ENCODE assay signal across 19 cellular contexts in genomic region chr2:167833294-167833693, GRCh38.
DNase-seq lines count a peak whose midpoint lies in the region; ATAC-seq and TF ChIP-seq lines count a peak whose summit lies in the region.
"Had no signal": no experiment of that assay in that cellular context is flagged by ENCODE, and none has a peak within 500 bp of the region (broad histone marks: within the 10 kb centered on the region; RNA-seq: fewer than 3 reads in every experiment).

No MANE protein-coding gene starts in this region.

- no peak overlapping the region for H3K18ac ChIP-seq in neuronal stem cell (ENCODE audit: low read length)

- H3K4ac ChIP-seq in neuronal stem cell (ENCODE audit: low read length): no peak overlapping the region

- peak overlapping the region; percentile 92 for H3K27ac Mint-ChIP-seq in nephron progenitor cell
- no peak overlapping the region for H3K27ac Mint-ChIP-seq in activated naive CD8-positive, alpha-beta T cell treated with anti-CD3 and anti-CD28 coated beads, Interleukin-2, amount 50 U/mL, for 24 hours
- H3K27ac Mint-ChIP-seq: CD8-positive, alpha-beta memory T cell had no signal

- H2AFZ ChIP-seq in SK-N-SH (ENCODE audit: low read depth) (peak overlapping the region; percentile 35; the same call in 1 of the 2 replicates), neuronal stem cell (ENCODE audit: low read length) (no peak overlapping the region)

- H3K27ac ChIP-seq in SK-N-SH (ENCODE audit: low read depth in 2 of 2, low read length in 1 of 2): peak overlapping the region; percentile 53 to 62
- H3K27ac ChIP-seq in foreskin keratinocyte: no peak overlapping the region
- no peak overlapping the region for H3K27ac ChIP-seq in neuronal stem cell (replicated peaks; ENCODE audit: low read length)
- H3K27ac ChIP-seq: C4-2B had no signal

- H3K36me3 ChIP-seq in SK-N-SH (replicated peaks in 1 of 2; ENCODE audit: control insufficient read depth in 1 of 2, insufficient read depth in 2 of 2, low read length in 1 of 2) (no peaks in the 10 kb centered on the region), mucosa of descending colon (ENCODE audit: low read depth) (no peaks in the 10 kb centered on the region), neuronal stem cell (replicated peaks in 1 of 2; ENCODE audit: control insufficient read depth in 2 of 2, insufficient read depth in 2 of 2, low read length in 2 of 2) (peaks cover 0 to 2% of the 10 kb centered on the region in 2 donors)
- H3K36me3 ChIP-seq: MG63 had no signal

- no peak overlapping the region for H2BK15ac ChIP-seq in neuronal stem cell (ENCODE audit: low read length)

- ATAC-seq in foreskin keratinocyte (peak; percentile 73), mucosa of descending colon (no peak)
- no peak for ATAC-seq in activated naive CD8-positive, alpha-beta T cell treated with anti-CD3 and anti-CD28 coated beads, Interleukin-2, amount 50 U/mL, for 24 hours

- H3K4me3 Mint-ChIP-seq in nephron progenitor cell: no peak overlapping the region
- H3K4me3 Mint-ChIP-seq in activated naive CD8-positive, alpha-beta T cell treated with anti-CD3 and anti-CD28 coated beads, Interleukin-2, amount 50 U/mL, for 24 hours: no peak overlapping the region
- H3K4me3 Mint-ChIP-seq: CD8-positive, alpha-beta memory T cell had no signal

- no peak overlapping the region for H4K91ac ChIP-seq in neuronal stem cell (ENCODE audit: low read depth, low read length, poor library complexity)

- in situ Hi-C loops in ACHN (cut with HindIII; ENCODE audit: low pct_ligation_motif_present, low pct_unique_long_range_greater_than_20kb, low sequenced_read_pairs): no loop called here

- H3K9ac ChIP-seq in SK-N-SH: peak overlapping the region; percentile 2; the same call in 1 of the 2 replicates
- no peak overlapping the region for H3K9ac ChIP-seq in neuronal stem cell (ENCODE audit: low read depth, low read length, poor library complexity)

- POLR2A ChIA-PET in SK-N-SH (lab: Yijun Ruan, JAX): no interaction called here

- no peak overlapping the region for H4K8ac ChIP-seq in neuronal stem cell (ENCODE audit: low read depth, low read length)

- H3K4me2 ChIP-seq in SK-N-SH: peak overlapping the region; percentile 46
- no peak overlapping the region for H3K4me2 ChIP-seq in neuronal stem cell (ENCODE audit: insufficient read depth, low read length, poor library complexity, severe bottlenecking)

- no peak overlapping the region for H2BK12ac ChIP-seq in neuronal stem cell (ENCODE audit: low read length)

- H3K4me3 ChIP-seq in SK-N-SH (ENCODE audit: low read depth in 2 of 2, low read length in 1 of 2) (peak overlapping the region; percentile 12 to 33; a peak in 2 of 4 replicates), mucosa of descending colon (no peak overlapping the region), neuronal stem cell (ENCODE audit: low read length in 2 of 2) (no peak overlapping the region)
- H3K4me3 ChIP-seq: MG63 had no signal

- no peak overlapping the region for H3K23ac ChIP-seq in neuronal stem cell (ENCODE audit: low read depth, low read length, poor library complexity)

- no peak overlapping the region for H2BK120ac ChIP-seq in neuronal stem cell (ENCODE audit: low read depth, low read length)

- CTCF ChIA-PET in SK-N-SH (lab: Yijun Ruan, JAX): interaction anchor here (0.6 kb wide), 1 partner anchor 343 kb away, joined by 3 read pairs; no protein-coding TSS in a partner anchor

- H4K20me1 ChIP-seq in SK-N-SH (ENCODE audit: insufficient read depth): no peaks in the 10 kb centered on the region

- H3K4me1 ChIP-seq in SK-N-SH (ENCODE audit: control insufficient read depth in 1 of 2, insufficient read depth in 2 of 2, low read depth in 1 of 2, low read length in 1 of 2) (peaks cover 0 to 2% of the 10 kb centered on the region in 2 experiments; a peak in 2 of 4 replicates), foreskin keratinocyte (peaks cover 11% of the 10 kb centered on the region), mucosa of descending colon (ENCODE audit: low read depth) (no peaks in the 10 kb centered on the region), neuronal stem cell (ENCODE audit: control insufficient read depth in 2 of 2, insufficient read depth in 1 of 2, low read depth in 1 of 2, low read length in 2 of 2) (no peaks in the 10 kb centered on the region)

- H3K9me2 ChIP-seq in SK-N-SH: no peaks in the 10 kb centered on the region

- H3K4me1 Mint-ChIP-seq in nephron progenitor cell: peaks cover 24% of the 10 kb centered on the region
- no peaks in the 10 kb centered on the region for H3K4me1 Mint-ChIP-seq in activated naive CD8-positive, alpha-beta T cell treated with anti-CD3 and anti-CD28 coated beads, Interleukin-2, amount 50 U/mL, for 24 hours
- H3K4me1 Mint-ChIP-seq: CD8-positive, alpha-beta memory T cell had no signal

- peak in 1 of 2 experiments; percentile 13; a peak in 1 of 4 replicates for TF ChIP-seq EP300 in SK-N-SH (IDR thresholded peaks at IDR 0.05; ENCODE audit: borderline replicate concordance in 1 of 2, low read depth in 1 of 2, low read length in 1 of 2)

- H3K79me1 ChIP-seq in neuronal stem cell (ENCODE audit: low read depth, low read length): no peaks in the 10 kb centered on the region

- peaks cover 19% of the 10 kb centered on the region for H3K9me3 Mint-ChIP-seq in nephron progenitor cell
- no peaks in the 10 kb centered on the region for H3K9me3 Mint-ChIP-seq in activated naive CD8-positive, alpha-beta T cell treated with anti-CD3 and anti-CD28 coated beads, Interleukin-2, amount 50 U/mL, for 24 hours

- TF ChIP-seq RAD21 in SK-N-SH (IDR thresholded peaks at IDR 0.05; ENCODE audit: low read length): no peak

- no peak for TF ChIP-seq CTCF in SK-N-SH (IDR thresholded peaks at IDR 0.05)
- no peak for TF ChIP-seq CTCF in foreskin keratinocyte (conservative IDR thresholded peaks at IDR 0.05)
- no peak for TF ChIP-seq CTCF in nephron progenitor cell (IDR thresholded peaks at IDR 0.05)
- TF ChIP-seq CTCF in mucosa of descending colon (IDR thresholded peaks at IDR 0.05): no peak

- H3K79me2 ChIP-seq in SK-N-SH (ENCODE audit: insufficient read depth): no peaks in the 10 kb centered on the region

- H3F3A ChIP-seq in SK-N-SH (replicated peaks; ENCODE audit: insufficient read depth): peaks cover 5% of the 10 kb centered on the region

- intact Hi-C loops in mucosa of descending colon (cut with DNase I, micrococcal nuclease): no loop called here

- DNase-seq in ACHN (peak; percentile 16), SK-N-SH (no peak), foreskin keratinocyte (no peak), nephron progenitor cell (no peak), mucosa of descending colon (no peak), neuronal stem cell (ENCODE audit: low spot score) (no peak), cortex of kidney (lab: John Stamatoyannopoulos, UW) (no peak)
- no peak for DNase-seq in activated naive CD8-positive, alpha-beta T cell treated with anti-CD3 and anti-CD28 coated beads, Interleukin-2, amount 50 U/mL, for 24 hours
- DNase-seq: 8988T; CD8-positive, alpha-beta memory T cell; GF-D8; MG63; NCI-H1417; NCI-H1694 treated with DMSO at 0.1 percent for 48 hours; NCI-H2081 treated with DMSO at 0.1 percent for 48 hours; NCI-H446; RPMI8226; SHP77 had no signal

- no peak overlapping the region for H3K14ac ChIP-seq in neuronal stem cell (ENCODE audit: low read length)

- no peak overlapping the region for H2BK5ac ChIP-seq in neuronal stem cell (ENCODE audit: low read length)

- H3K27me3 ChIP-seq in SK-N-SH (ENCODE audit: insufficient read depth) (no peaks in the 10 kb centered on the region), foreskin keratinocyte (no peaks in the 10 kb centered on the region), neuronal stem cell (ENCODE audit: control insufficient read depth in 3 of 3, insufficient read depth in 3 of 3, low read depth in 1 of 3, low read length in 3 of 3) (no peaks in the 10 kb centered on the region)
- H3K27me3 ChIP-seq: MG63 had no signal

- peaks cover 6% of the 10 kb centered on the region for H3K36me3 Mint-ChIP-seq in nephron progenitor cell (ENCODE audit: low read depth)
- H3K36me3 Mint-ChIP-seq in activated naive CD8-positive, alpha-beta T cell treated with anti-CD3 and anti-CD28 coated beads, Interleukin-2, amount 50 U/mL, for 24 hours (ENCODE audit: low read depth): no peaks in the 10 kb centered on the region
- H3K36me3 Mint-ChIP-seq: CD8-positive, alpha-beta memory T cell had no signal

- WGBS in SK-N-SH (ENCODE audit: low lambda C conversion rate): 46% methylated on average over 4 of the region's 4 CpGs
- no CpG with 5 or more reads among the region's 4 CpGs for WGBS in neuronal stem cell (ENCODE audit: extremely low coverage in 2 of 2, insufficient read length in 2 of 2, insufficient replicate concordance in 1 of 2), 2 donors

- no peak overlapping the region for H2AK5ac ChIP-seq in neuronal stem cell (ENCODE audit: low read depth, low read length)

- H3K9me3 ChIP-seq in SK-N-SH (no peaks in the 10 kb centered on the region), mucosa of descending colon (no peaks in the 10 kb centered on the region), neuronal stem cell (replicated peaks in 1 of 2; ENCODE audit: control insufficient read depth in 2 of 2, insufficient read depth in 1 of 2, low read depth in 1 of 2, low read length in 2 of 2) (peaks cover 0 to 2% of the 10 kb centered on the region in 2 donors)
- H3K9me3 ChIP-seq: MG63 had no signal

- peaks cover 3% of the 10 kb centered on the region for H3K27me3 Mint-ChIP-seq in nephron progenitor cell (ENCODE audit: low read depth, poor library complexity)
- peaks cover 6% of the 10 kb centered on the region for H3K27me3 Mint-ChIP-seq in activated naive CD8-positive, alpha-beta T cell treated with anti-CD3 and anti-CD28 coated beads, Interleukin-2, amount 50 U/mL, for 24 hours

TF ChIP-seq in SK-N-SH, 30 proteins besides CTCF, POLR2A, EP300 and RAD21 (continues in another document):
- TF ChIP-seq SIN3A (IDR thresholded peaks at IDR 0.05; ENCODE audit: borderline replicate concordance, low read depth, low read length): no peak
- TF ChIP-seq SMC3 (IDR thresholded peaks at IDR 0.05; ENCODE audit: low read depth, low read length): no peak
- no peak for TF ChIP-seq NRF1 (IDR thresholded peaks at IDR 0.05; ENCODE audit: low read depth, low read length)
- TF ChIP-seq MEF2A (IDR thresholded peaks at IDR 0.05; ENCODE audit: borderline replicate concordance, low read depth): no peak

Comparison
In these comparisons a context has a peak if more than half of its experiments do, and no peak if none do; other contexts are left out.
1. H3K27ac ChIP-seq: peak in SK-N-SH (2 of 2); none in foreskin keratinocyte (single experiment) and neuronal stem cell (single experiment).
2. H3K4me3 ChIP-seq: peak in SK-N-SH (2 of 2); none in mucosa of descending colon (single experiment) and neuronal stem cell (0 of 2).